Comparison of ENCODE assay signal across 1 cellular context in the genomic region with DNA sequence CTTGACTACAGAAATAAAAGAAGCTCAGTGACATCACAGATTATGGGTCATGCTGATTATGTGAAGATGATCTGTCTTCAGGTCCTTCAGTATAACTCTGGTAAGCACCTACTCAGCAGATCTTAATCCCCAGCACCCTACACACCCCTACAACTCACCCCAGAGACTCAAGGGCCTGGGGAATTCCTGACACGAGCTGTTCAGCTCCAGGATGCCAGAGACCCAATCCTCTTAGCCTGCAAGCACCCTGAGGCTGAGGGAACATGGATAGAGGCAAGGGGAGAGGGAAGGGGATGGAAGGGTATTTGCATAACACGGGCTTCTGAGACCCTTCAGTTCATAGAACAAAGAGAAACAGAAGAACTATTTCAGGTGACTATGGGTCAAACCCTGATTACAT.
TF ChIP-seq lines count a peak whose summit lies in the region.

No MANE protein-coding gene starts in this region.

TF ChIP-seq in H1, 55 proteins besides CTCF, POLR2A, EP300 and RAD21:
- TF ChIP-seq CBX5 (IDR thresholded peaks at IDR 0.05; ENCODE audit: low read depth, low read length) (no peak), BCL11A (IDR thresholded peaks at IDR 0.05; ENCODE audit: low read depth in 2 of 2, low read length in 2 of 2) (no peak)
